Comparison of ENCODE assay signal across 25 cellular contexts in genomic region chr1:232274236-232274855, GRCh38.
DNase-seq lines count a peak whose midpoint lies in the region; ATAC-seq, FAIRE-seq and TF ChIP-seq lines count a peak whose summit lies in the region.
"Had no signal": no experiment of that assay in that cellular context is flagged by ENCODE, and none has a peak within 500 bp of the region (broad histone marks: within the 10 kb centered on the region; RNA-seq: fewer than 3 reads in every experiment).

No MANE protein-coding gene starts in this region.

- intact Hi-C loops in sciatic nerve (cut with DNase I) = no loop called here

- no peaks in the 10 kb centered on the region for H3K27me3 ChIP-seq in HL-60 (ENCODE audit: insufficient read depth, poor library complexity, severe bottlenecking)
- H3K27me3 ChIP-seq: breast epithelium, foreskin keratinocyte had no signal

- H3K4me3 ChIP-seq in HL-60 (replicated peaks; ENCODE audit: insufficient read depth, low read length) = no peak overlapping the region
- H3K4me3 ChIP-seq in fibroblast of the aortic adventitia (ENCODE audit: low read depth, low read length) = no peak overlapping the region
- H3K4me3 ChIP-seq: breast epithelium, coronary artery, K562 had no signal

- FAIRE-seq in frontal cortex (lab: Jason Lieb, UNC) = no peak
- FAIRE-seq: endometrium, K562 had no signal

- ATAC-seq in sciatic nerve (peak; percentile 57), HG02798 (IDR thresholded peaks at IDR 0.05; ENCODE audit: poor library complexity, unreplicated experiment) (no peak)
- no peak for ATAC-seq in stimulated activated naive CD8-positive, alpha-beta T cell treated with anti-CD3 and anti-CD28 coated beads, Interleukin-15, Interleukin-2, amounts not matched to agents 100 U/mL and 50 U/mL, for 24 hours
- ATAC-seq: foreskin keratinocyte; K562; Right ventricle myocardium inferior; stimulated activated memory B cell treated with anti-CD40 and anti-IgM and Interleukin-4, amounts not matched to agents 10 μg/mL and 1 μg/mL and 100 μg/mL, for 72 hours; T-cell had no signal

- TF ChIP-seq CTCF in HL-60 (IDR thresholded peaks at IDR 0.05; ENCODE audit: insufficient read depth, low read length) (no peak), fibroblast of the aortic adventitia (IDR thresholded peaks at IDR 0.05; ENCODE audit: insufficient read depth, low read length) (no peak)

- H3K27ac ChIP-seq in HL-60 (replicated peaks) = peak overlapping the region; percentile 37; the same call in 1 of the 2 replicates
- H3K27ac ChIP-seq: breast epithelium, foreskin keratinocyte had no signal

- peak; percentile 11 to 71 for DNase-seq in HL-60 (ENCODE audit: low read depth in 1 of 2, low spot score in 1 of 2)
- peak; percentile 33 for DNase-seq in SKM-1 (lab: John Stamatoyannopoulos, UW; ENCODE audit: unreplicated experiment)
- DNase-seq in fibroblast of the aortic adventitia (ENCODE audit: low read depth) = peak; percentile 83
- DNase-seq in sciatic nerve (ENCODE audit: low spot score) = no peak
- DNase-seq in stimulated activated naive CD8-positive, alpha-beta T cell treated with anti-CD3 and anti-CD28 coated beads, Interleukin-15, Interleukin-2, amounts not matched to agents 100 U/mL and 50 U/mL, for 24 hours = no peak
- no peak for DNase-seq in frontal cortex (ENCODE audit: low spot score in 2 of 2)
- DNase-seq: activated CD4-positive, alpha-beta T cell treated with anti-CD3 and anti-CD28 coated beads, Interleukin-2, amount 10 ng/mL, durations not matched to agents 24 days and 14 days; AML-193; COR-L47; DND-41; H9; islet precursor cell; naive B cell; NCI-H1048; NCI-H1930; NCI-H510A; T-cell had no signal

Comparison
In these comparisons a context has a peak if more than half of its experiments do, and no peak if none do; other contexts are left out.
1. DNase-seq: peak in HL-60 (2 of 2), SKM-1 (single experiment) and fibroblast of the aortic adventitia (single experiment); none in sciatic nerve (single experiment), stimulated activated naive CD8-positive, alpha-beta T cell treated with anti-CD3 and anti-CD28 coated beads, Interleukin-15, Interleukin-2, amounts not matched to agents 100 U/mL and 50 U/mL, for 24 hours (single experiment) and frontal cortex (0 of 2).